In genomic region chr9:79477955-79478751, GRCh38 we compare ENCODE assay signal across 8 cellular contexts.
A peak's percentile ranks its signal among the peaks of the same experiment; 100 is the strongest.
DNase-seq lines count a peak whose midpoint lies in the region; ATAC-seq and TF ChIP-seq lines count a peak whose summit lies in the region.

No MANE protein-coding gene starts in this region.

- no peaks in the 10 kb centered on the region for H3K79me2 ChIP-seq in hepatocyte

- no peaks in the 10 kb centered on the region for H4K20me1 ChIP-seq in hepatocyte (ENCODE audit: insufficient read depth, poor library complexity, severe bottlenecking)

- H3K36me3 Mint-ChIP-seq in activated CD8-positive, alpha-beta T cell treated with anti-CD3 and anti-CD28 coated beads for 36 hours (ENCODE audit: low read depth), result no peaks in the 10 kb centered on the region

- no peak overlapping the region for H3K4me3 ChIP-seq in BE2C (ENCODE audit: low read depth, low read length)
- H3K4me3 ChIP-seq in hepatocyte, result no peak overlapping the region

- no peak overlapping the region for H3K27ac ChIP-seq in hepatocyte

- no peaks in the 10 kb centered on the region for H3K27me3 Mint-ChIP-seq in activated CD8-positive, alpha-beta T cell treated with anti-CD3 and anti-CD28 coated beads for 36 hours

- no peak overlapping the region for H3K4me2 ChIP-seq in hepatocyte

- peaks cover 16% of the 10 kb centered on the region for H3K4me1 Mint-ChIP-seq in activated CD8-positive, alpha-beta T cell treated with anti-CD3 and anti-CD28 coated beads for 36 hours (ENCODE audit: low read depth)

- no peak overlapping the region for H3K4me3 Mint-ChIP-seq in activated CD8-positive, alpha-beta T cell treated with anti-CD3 and anti-CD28 coated beads for 36 hours

- 42% methylated on average over 5 of the region's 5 CpGs for WGBS in hepatocyte (ENCODE audit: low lambda C conversion rate, missing lambda C conversion rate)

- H3K9me3 ChIP-seq in BE2C (no peaks in the 10 kb centered on the region), hepatocyte (ENCODE audit: low read depth) (no peaks in the 10 kb centered on the region)

- TF ChIP-seq CTCF in BE2C (IDR thresholded peaks at IDR 0.05; ENCODE audit: low read depth, low read length) (peak; percentile 89), hepatocyte (IDR thresholded peaks at IDR 0.05; ENCODE audit: poor library complexity) (peak; percentile 45)
- peak; percentile 52 for TF ChIP-seq CTCF in activated CD8-positive, alpha-beta T cell treated with anti-CD3 and anti-CD28 coated beads for 36 hours (IDR thresholded peaks at IDR 0.05)

- CTCF ChIA-PET in activated CD8-positive, alpha-beta T cell treated with anti-CD3 and anti-CD28 coated beads for 36 hours (lab: Charles Lee), result interaction anchor here (0.8 to 1.2 kb wide), 4 partner anchors 9 to 72 kb away, joined by 3 to 5 read pairs (median 3); no protein-coding TSS in a partner anchor

- H3K9me2 ChIP-seq in hepatocyte (replicated peaks; ENCODE audit: insufficient read depth), result no peaks in the 10 kb centered on the region

- peak; percentile 79 for ATAC-seq in GM18867 (IDR thresholded peaks at IDR 0.05; ENCODE audit: unreplicated experiment)
- peak; percentile 68 for ATAC-seq in HG03520 (IDR thresholded peaks at IDR 0.05; ENCODE audit: unreplicated experiment)
- peak; percentile 89 for ATAC-seq in activated CD8-positive, alpha-beta T cell treated with anti-CD3 and anti-CD28 coated beads for 36 hours
- no peak for ATAC-seq in HG03045 (IDR thresholded peaks at IDR 0.05; ENCODE audit: unreplicated experiment)
- ATAC-seq in left cardiac atrium, result no peak

- H3K36me3 ChIP-seq in BE2C (no peaks in the 10 kb centered on the region; the same call in 1 of the 2 replicates), hepatocyte (replicated peaks; ENCODE audit: insufficient read depth, low read depth) (no peaks in the 10 kb centered on the region)

- H3K9me3 Mint-ChIP-seq in activated CD8-positive, alpha-beta T cell treated with anti-CD3 and anti-CD28 coated beads for 36 hours, result no peaks in the 10 kb centered on the region

- H3K27me3 ChIP-seq in BE2C, result no peaks in the 10 kb centered on the region
- H3K27me3 ChIP-seq in hepatocyte, result no peaks in the 10 kb centered on the region

- 0 out of 2 replicates have a peak, but pooled peaks cover 2% of the 10 kb centered on the region for H3K4me1 ChIP-seq in BE2C
- H3K4me1 ChIP-seq in hepatocyte (ENCODE audit: insufficient read depth), result no peaks in the 10 kb centered on the region

- H3K27ac Mint-ChIP-seq in activated CD8-positive, alpha-beta T cell treated with anti-CD3 and anti-CD28 coated beads for 36 hours, result peak overlapping the region; percentile 72

- POLR2A ChIA-PET in activated CD8-positive, alpha-beta T cell treated with anti-CD3 and anti-CD28 coated beads for 36 hours (lab: Charles Lee), result no interaction called here

- no peak overlapping the region for H2AFZ ChIP-seq in hepatocyte

- intact Hi-C loops in activated CD8-positive, alpha-beta T cell treated with anti-CD3 and anti-CD28 coated beads for 36 hours (cut with micrococcal nuclease), result loop anchor here (5.0 to 10.0 kb wide), 2 partner anchors 94 to 467 kb away; partner anchors contain the start of gene TLE4
- intact Hi-C loops in left cardiac atrium (cut with DNase I), result no loop called here

- peak; percentile 64 for DNase-seq in BE2C
- peak; percentile 61 for DNase-seq in activated CD8-positive, alpha-beta T cell treated with anti-CD3 and anti-CD28 coated beads for 36 hours
- DNase-seq in hepatocyte (ENCODE audit: low spot score), result peak; percentile 49
- peak; percentile 86 for DNase-seq in superior temporal gyrus (ENCODE audit: extremely low spot score)
- no peak for DNase-seq in left cardiac atrium

Comparison
In these comparisons a context has a peak if more than half of its experiments do, and no peak if none do; other contexts are left out.
1. ATAC-seq: peak in GM18867 (single experiment), HG03520 (single experiment) and activated CD8-positive, alpha-beta T cell treated with anti-CD3 and anti-CD28 coated beads for 36 hours (single experiment); none in HG03045 (single experiment) and left cardiac atrium (0 of 2).
2. Peak in every context shown above with its lines, with median percentiles within 50 percentile points of each other: CTCF ChIP-seq.